Comparison of ENCODE assay signal across 8 cellular contexts in the genomic region with DNA sequence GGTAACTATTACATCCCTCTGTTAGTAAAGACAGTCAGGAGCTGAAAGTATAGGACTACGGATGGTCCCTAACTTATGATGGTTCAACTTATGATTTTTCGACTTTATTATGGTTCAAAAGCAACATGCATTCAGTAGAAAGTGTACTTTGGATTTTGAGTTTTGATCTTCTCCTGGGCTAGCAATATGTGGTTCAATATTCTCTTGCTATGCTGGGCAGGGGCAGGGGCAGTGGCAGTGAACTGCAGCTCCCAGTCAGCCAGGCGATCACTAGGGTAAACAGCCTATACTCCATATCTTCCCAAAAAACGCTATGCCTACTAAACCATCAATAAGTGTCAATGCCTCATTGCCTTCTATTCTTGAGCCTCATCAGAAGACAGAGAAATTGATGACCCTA.
"Had no signal": no experiment of that assay in that cellular context is flagged by ENCODE, and none has a peak within 500 bp of the region (broad histone marks: within the 10 kb centered on the region; RNA-seq: fewer than 3 reads in every experiment).

No MANE protein-coding gene starts in this region.

- ATAC-seq: GM12878 had no signal

- DNase-seq: GDM1, GF-D8 had no signal

- FAIRE-seq: G401.6, GM12878, GM12891, GM12892, GM18507, GM19239 had no signal

- H3K4me3 ChIP-seq: GM12878 had no signal
